8 cellular contexts compared by ENCODE assay signal in genomic region chr4:17336524-17336941, GRCh38.
DNase-seq lines count a peak whose midpoint lies in the region; ATAC-seq and FAIRE-seq lines count a peak whose summit lies in the region.

No MANE protein-coding gene starts in this region.

- ATAC-seq in GM18502 (IDR thresholded peaks at IDR 0.05; ENCODE audit: poor library complexity, unreplicated experiment) (peak; percentile 96), HG02885 (IDR thresholded peaks at IDR 0.05; ENCODE audit: poor library complexity, unreplicated experiment) (peak; percentile 99)

- FAIRE-seq in frontal cortex (lab: Jason Lieb, UNC) = no peak

- peak; percentile 52 to 58 for DNase-seq in activated CD4-positive, alpha-beta T cell treated with anti-CD3 and anti-CD28 coated beads for 24 hours (ENCODE audit: low read depth in 2 of 2)
- peak; percentile 18 for DNase-seq in effector CD8-positive, alpha-beta T cell (lab: John Stamatoyannopoulos, UW)
- DNase-seq in stimulated activated CD8-positive, alpha-beta memory T cell treated with anti-CD3 and anti-CD28 coated beads, Interleukin-15, amount 100 ng/mL, for 24 hours (ENCODE audit: low read depth) = peak; percentile 13
- DNase-seq in D341Med (ENCODE audit: low spot score) = no peak
- no peak for DNase-seq in frontal cortex (ENCODE audit: low spot score in 2 of 2)
- no peak for DNase-seq in HCEC 1CT

Comparison
In these comparisons a context has a peak if more than half of its experiments do, and no peak if none do; other contexts are left out.
1. DNase-seq: peak in activated CD4-positive, alpha-beta T cell treated with anti-CD3 and anti-CD28 coated beads for 24 hours (2 of 2), effector CD8-positive, alpha-beta T cell (single experiment) and stimulated activated CD8-positive, alpha-beta memory T cell treated with anti-CD3 and anti-CD28 coated beads, Interleukin-15, amount 100 ng/mL, for 24 hours (single experiment); none in D341Med (single experiment), frontal cortex (0 of 2) and HCEC 1CT (single experiment).